Comparison of ENCODE assay signal across 10 cellular contexts in genomic region chr9:92964981-92965758, GRCh38. TPM values are rescaled to one million over a fixed set of nuclear protein-coding genes. Genes with fewer than 3 reads are reported as not detected.
DNase-seq lines count a peak whose midpoint lies in the region; ATAC-seq, FAIRE-seq and TF ChIP-seq lines count a peak whose summit lies in the region.
"Had no signal": no experiment of that assay in that cellular context is flagged by ENCODE, and none has a peak within 500 bp of the region (broad histone marks: within the 10 kb centered on the region; RNA-seq: fewer than 3 reads in every experiment).

No MANE protein-coding gene starts in this region.

- CTCF ChIA-PET in MCF 10A (lab: Yijun Ruan, JAX) = interaction anchor here (0.6 to 0.7 kb wide), 2 partner anchors 9 to 39 kb away, joined by 3 read pairs; no protein-coding TSS in a partner anchor

- no peak overlapping the region for H3K27ac Mint-ChIP-seq in MCF 10A (ENCODE audit: low read depth, unreplicated experiment)

- H3K9me3 ChIP-seq in breast epithelium (no peaks in the 10 kb centered on the region), kidney (ENCODE audit: control insufficient read depth in 1 of 2, low read length in 2 of 2) (peaks cover 0 to 4% of the 10 kb centered on the region in 2 donors)

- no peaks in the 10 kb centered on the region for H3K4me1 Mint-ChIP-seq in MCF 10A (ENCODE audit: insufficient read depth, unreplicated experiment)

- intact Hi-C loops in breast epithelium (cut with DNase I; ENCODE audit: low total_unique reads) = no loop called here
- intact Hi-C loops in MCF 10A (cut with micrococcal nuclease) = no loop called here
- intact Hi-C loops in kidney (cut with DNase I) = no loop called here

- POLR2A ChIA-PET in MCF 10A (lab: Yijun Ruan, JAX) = no interaction called here

- no peaks in the 10 kb centered on the region for H3K27me3 Mint-ChIP-seq in MCF 10A (ENCODE audit: insufficient read depth, unreplicated experiment)

- no peak for FAIRE-seq in kidney (lab: Jason Lieb, UNC)
- FAIRE-seq: astrocyte had no signal

- H3K27ac ChIP-seq in breast epithelium = peak overlapping the region in 1 of 2 donors; percentile 10
- peak overlapping the region in 1 of 2 donors; percentile 33 for H3K27ac ChIP-seq in kidney (ENCODE audit: low read depth in 2 of 2, low read length in 2 of 2)
- peak overlapping the region; percentile 52 for H3K27ac ChIP-seq in urinary bladder (ENCODE audit: low read depth)

- peaks cover 6% of the 10 kb centered on the region for H3K36me3 Mint-ChIP-seq in MCF 10A (ENCODE audit: insufficient read depth, unreplicated experiment)

- no peaks in the 10 kb centered on the region for H3K4me1 ChIP-seq in breast epithelium
- peaks cover 0 to 3% of the 10 kb centered on the region in 2 donors for H3K4me1 ChIP-seq in kidney (ENCODE audit: control insufficient read depth in 1 of 2, insufficient read depth in 1 of 2, low read depth in 1 of 2, low read length in 2 of 2)
- no peaks in the 10 kb centered on the region for H3K4me1 ChIP-seq in urinary bladder (ENCODE audit: insufficient read depth)

- BruUV-seq in MCF 10A (replicated peaks; lab: Mats Ljungman, UMichigan) = no TSS peak

- H3K36me3 ChIP-seq in breast epithelium = no peaks in the 10 kb centered on the region
- no peaks in the 10 kb centered on the region for H3K36me3 ChIP-seq in kidney (ENCODE audit: control insufficient read depth in 1 of 2, insufficient read depth in 2 of 2, low read length in 2 of 2)
- no peaks in the 10 kb centered on the region for H3K36me3 ChIP-seq in urinary bladder (ENCODE audit: insufficient read depth)

- no peak overlapping the region for H3K9ac ChIP-seq in kidney (ENCODE audit: low read length in 2 of 2)

- H3K4me3 ChIP-seq in breast epithelium (peak overlapping the region; percentile 35 to 50 (median 41)), kidney (ENCODE audit: low read length in 2 of 2) (peak overlapping the region in 1 of 2 donors; percentile 20), urinary bladder (ENCODE audit: low read depth, low read length) (peak overlapping the region; percentile 32)

- no peak for TF ChIP-seq POLR2A in breast epithelium (IDR thresholded peaks at IDR 0.05)

- ATAC-seq in activated CD4-positive, CD25-positive, alpha-beta regulatory T cell treated with anti-CD3 and anti-CD28 coated beads, Interleukin-2, amount 50 U/mL, for 24 hours = peak; percentile 16 to 19
- no peak for ATAC-seq in omental fat pad (ENCODE audit: low FRiP score)

- no peaks in the 10 kb centered on the region for H3K9me3 Mint-ChIP-seq in MCF 10A (ENCODE audit: unreplicated experiment)

- no peak overlapping the region for H3K4me3 Mint-ChIP-seq in MCF 10A (ENCODE audit: unreplicated experiment)

- 73% methylated on average over 22 of the region's 22 CpGs for WGBS in urinary bladder

- no peak for TF ChIP-seq CTCF in breast epithelium (IDR thresholded peaks at IDR 0.05)
- no peak for TF ChIP-seq CTCF in MCF 10A (IDR thresholded peaks at IDR 0.05; ENCODE audit: unreplicated experiment)
- TF ChIP-seq CTCF in kidney (IDR thresholded peaks at IDR 0.05; ENCODE audit: borderline replicate concordance, extremely low read depth, insufficient read depth) = no peak
- no peak for TF ChIP-seq CTCF in omental fat pad (IDR thresholded peaks at IDR 0.05)

- no peaks in the 10 kb centered on the region for H3K27me3 ChIP-seq in breast epithelium

- DNase-seq in breast epithelium (ENCODE audit: low spot score in 2 of 2) (peak in 1 of 2 donors; percentile 37), MCF 10A (ENCODE audit: unreplicated experiment) (no peak), kidney (peak; percentile 81), omental fat pad (ENCODE audit: low spot score) (no peak), SHP77 (lab: John Stamatoyannopoulos, UW) (no peak), AG08395 (ENCODE audit: low spot score) (no peak)

RNA-seq across cellular contexts. Expression of gene FGD3, which starts 17.8 kb away (rescaled TPM):
- 10 to 100 TPM; 10.2 to 18.0 (median 10.4) TPM for total RNA-seq in breast epithelium
- total RNA-seq in MCF 10A (2022) = not detected in 2 replicates
- total RNA-seq in kidney = 12.1 TPM
- 7.4 TPM for polyA plus RNA-seq in kidney (ENCODE audit: insufficient read depth, low read depth, low replicate concordance)
- total RNA-seq in urinary bladder = 7.4 TPM
- 5.8 TPM for polyA plus RNA-seq in urinary bladder
- total RNA-seq in omental fat pad = 10 to 100 TPM in 2 of 4 donors, 1 to 10 TPM in 2; 5.4 to 26.5 (median 8.9) TPM
- total RNA-seq: lung microvascular endothelial cell had no signal
